8 cellular contexts compared by ENCODE assay signal in genomic region chr13:50635504-50635903, GRCh38.
A peak's percentile ranks its signal among the peaks of the same experiment; 100 is the strongest.
DNase-seq lines count a peak whose midpoint lies in the region; ATAC-seq and TF ChIP-seq lines count a peak whose summit lies in the region.
"Had no signal": no experiment of that assay in that cellular context is flagged by ENCODE, and none has a peak within 500 bp of the region (broad histone marks: within the 10 kb centered on the region; RNA-seq: fewer than 3 reads in every experiment).

No MANE protein-coding gene starts in this region.

- H3K36me3 ChIP-seq in MG63 = no peaks in the 10 kb centered on the region
- H3K36me3 ChIP-seq: cardiac muscle cell had no signal

- no peaks in the 10 kb centered on the region for H3K36me3 Mint-ChIP-seq in stimulated activated naive B cell treated with anti-CD40 and anti-IgM and Interleukin-4, amounts not matched to agents 10 μg/mL and 1 μg/mL and 100 μg/mL, for 72 hours

- ATAC-seq in GM21390 (IDR thresholded peaks at IDR 0.05; ENCODE audit: unreplicated experiment) = peak; percentile 41
- peak; percentile 85 to 91 for ATAC-seq in stimulated activated naive B cell treated with anti-CD40 and anti-IgM and Interleukin-4, amounts not matched to agents 10 μg/mL and 1 μg/mL and 100 μg/mL, for 72 hours (replicated peaks)

- H3K4me3 Mint-ChIP-seq in stimulated activated naive B cell treated with anti-CD40 and anti-IgM and Interleukin-4, amounts not matched to agents 10 μg/mL and 1 μg/mL and 100 μg/mL, for 72 hours = peak overlapping the region; percentile 2 to 49

- no peaks in the 10 kb centered on the region for H3K27me3 Mint-ChIP-seq in stimulated activated naive B cell treated with anti-CD40 and anti-IgM and Interleukin-4, amounts not matched to agents 10 μg/mL and 1 μg/mL and 100 μg/mL, for 72 hours

- H3K27ac ChIP-seq in HL-60 (replicated peaks) = peak overlapping the region; percentile 92
- H3K27ac ChIP-seq: cardiac muscle cell had no signal

- H3K27me3 ChIP-seq in HL-60 (ENCODE audit: insufficient read depth, poor library complexity, severe bottlenecking) (no peaks in the 10 kb centered on the region), MG63 (no peaks in the 10 kb centered on the region)
- H3K27me3 ChIP-seq: cardiac muscle cell had no signal

- peak overlapping the region; percentile 89 for H3K27ac Mint-ChIP-seq in stimulated activated naive B cell treated with anti-CD40 and anti-IgM and Interleukin-4, amounts not matched to agents 10 μg/mL and 1 μg/mL and 100 μg/mL, for 72 hours

- H3K4me1 Mint-ChIP-seq in stimulated activated naive B cell treated with anti-CD40 and anti-IgM and Interleukin-4, amounts not matched to agents 10 μg/mL and 1 μg/mL and 100 μg/mL, for 72 hours = peaks cover 21 to 39% of the 10 kb centered on the region in 2 donors

- H3K4me3 ChIP-seq in HL-60 (replicated peaks; ENCODE audit: insufficient read depth, low read length) = no peak overlapping the region
- H3K4me3 ChIP-seq in MG63 = no peak overlapping the region
- H3K4me3 ChIP-seq: cardiac muscle cell had no signal

- in situ Hi-C loops in G401 (cut with HindIII; ENCODE audit: low sequenced_read_pairs) = no loop called here

- no peaks in the 10 kb centered on the region for H3K9me3 ChIP-seq in MG63

- no peaks in the 10 kb centered on the region for H3K9me3 Mint-ChIP-seq in stimulated activated naive B cell treated with anti-CD40 and anti-IgM and Interleukin-4, amounts not matched to agents 10 μg/mL and 1 μg/mL and 100 μg/mL, for 72 hours

- TF ChIP-seq CTCF in HL-60 (IDR thresholded peaks at IDR 0.05; ENCODE audit: insufficient read depth, low read length) = no peak

- DNase-seq in HL-60 (ENCODE audit: low read depth in 1 of 2, low spot score in 1 of 2) (peak; percentile 98), fibroblast of peridontal ligament (ENCODE audit: extremely low read depth) (peak; percentile 80), G401 (ENCODE audit: low spot score) (no peak), MG63 (no peak), HK-2 (ENCODE audit: unreplicated experiment) (no peak)
- peak; percentile 59 for DNase-seq in stimulated activated naive B cell treated with anti-CD40 and anti-IgM and Interleukin-4, amounts not matched to agents 10 μg/mL and 1 μg/mL and 100 μg/mL, for 72 hours

Comparison
In these comparisons a context has a peak if more than half of its experiments do, and no peak if none do; other contexts are left out.
1. DNase-seq: peak in HL-60 (2 of 2), fibroblast of peridontal ligament (single experiment) and stimulated activated naive B cell treated with anti-CD40 and anti-IgM and Interleukin-4, amounts not matched to agents 10 μg/mL and 1 μg/mL and 100 μg/mL, for 72 hours (single experiment); none in G401 (single experiment), MG63 (single experiment) and HK-2 (single experiment).